In genomic region chr20:1904160-1904559, GRCh38 we compare ENCODE assay signal across 17 cellular contexts. TPM values are rescaled to one million over a fixed set of nuclear protein-coding genes. Genes with fewer than 3 reads are reported as not detected.
DNase-seq lines count a peak whose midpoint lies in the region; ATAC-seq, FAIRE-seq and TF ChIP-seq lines count a peak whose summit lies in the region.
"Had no signal": no experiment of that assay in that cellular context is flagged by ENCODE, and none has a peak within 500 bp of the region (broad histone marks: within the 10 kb centered on the region; RNA-seq: fewer than 3 reads in every experiment).

No MANE protein-coding gene starts in this region.

- no TSS peak for BruUV-seq in Caco-2 (replicated peaks; lab: Mats Ljungman, UMichigan)

- H3K9me3 Mint-ChIP-seq in Caco-2 (ENCODE audit: unreplicated experiment), result no peaks in the 10 kb centered on the region
- H3K9me3 Mint-ChIP-seq: CD8-positive, alpha-beta memory T cell had no signal

- no peak overlapping the region for H3K4me3 Mint-ChIP-seq in Caco-2 (ENCODE audit: unreplicated experiment)
- H3K4me3 Mint-ChIP-seq: CD8-positive, alpha-beta memory T cell had no signal

- CTCF ChIA-PET in Caco-2 (lab: Charles Lee), result no interaction called here

- H3K27me3 ChIP-seq in body of pancreas (no peaks in the 10 kb centered on the region), neuronal stem cell (ENCODE audit: control insufficient read depth in 3 of 3, insufficient read depth in 3 of 3, low read depth in 1 of 3, low read length in 3 of 3) (no peaks in the 10 kb centered on the region), Caco-2 (replicated peaks; ENCODE audit: control insufficient read depth, insufficient read depth, low read length) (no peaks in the 10 kb centered on the region)
- H3K27me3 ChIP-seq: BE2C had no signal

- no peak overlapping the region for H3K4me3 ChIP-seq in body of pancreas
- H3K4me3 ChIP-seq in neuronal stem cell (ENCODE audit: low read length in 2 of 2), result no peak overlapping the region
- no peak overlapping the region for H3K4me3 ChIP-seq in Caco-2 (ENCODE audit: low read depth, low read length)
- H3K4me3 ChIP-seq: A549, GM23248, K562 had no signal

- ATAC-seq in body of pancreas (peak; percentile 57), HG03280 (IDR thresholded peaks at IDR 0.05; ENCODE audit: unreplicated experiment) (no peak)
- ATAC-seq: A549, HCT116, K562 had no signal

- H2AFZ ChIP-seq in neuronal stem cell (ENCODE audit: low read length), result no peak overlapping the region
- H2AFZ ChIP-seq: GM23248 had no signal

- H2BK15ac ChIP-seq in neuronal stem cell (ENCODE audit: low read length), result no peak overlapping the region

- H3K18ac ChIP-seq in neuronal stem cell (ENCODE audit: low read length), result no peak overlapping the region

- H3K27ac ChIP-seq in body of pancreas, result peak overlapping the region in 2 of 4 donors; percentile 41 to 47
- no peak overlapping the region for H3K27ac ChIP-seq in neuronal stem cell (replicated peaks; ENCODE audit: low read length)
- peak overlapping the region; percentile 19 for H3K27ac ChIP-seq in temporal lobe (ENCODE audit: low read depth, low read length)
- H3K27ac ChIP-seq: A549, C4-2B, GM23248, HL-60 had no signal

- TF ChIP-seq CTCF in body of pancreas (IDR thresholded peaks at IDR 0.05) (no peak), Caco-2 (IDR thresholded peaks at IDR 0.05; ENCODE audit: insufficient read depth in 1 of 2, low read depth in 1 of 2, low read length in 1 of 2, severe bottlenecking in 1 of 2, unreplicated experiment in 1 of 2) (no peak)

- H4K91ac ChIP-seq in neuronal stem cell (ENCODE audit: low read depth, low read length, poor library complexity), result no peak overlapping the region

- H3K4me2 ChIP-seq in neuronal stem cell (ENCODE audit: insufficient read depth, low read length, poor library complexity, severe bottlenecking), result no peak overlapping the region
- H3K4me2 ChIP-seq: A549 had no signal

- POLR2A ChIA-PET in Caco-2 (lab: Charles Lee), result no interaction called here

- peaks cover 14% of the 10 kb centered on the region for H3K36me3 Mint-ChIP-seq in Caco-2 (ENCODE audit: insufficient read depth, unreplicated experiment)
- H3K36me3 Mint-ChIP-seq: CD8-positive, alpha-beta memory T cell had no signal

- H3K27ac Mint-ChIP-seq in Caco-2 (ENCODE audit: unreplicated experiment), result no peak overlapping the region
- H3K27ac Mint-ChIP-seq: CD8-positive, alpha-beta memory T cell had no signal

- H3K4me1 ChIP-seq in body of pancreas, result peaks cover 25% of the 10 kb centered on the region
- peaks cover 3 to 7% of the 10 kb centered on the region in 2 donors for H3K4me1 ChIP-seq in neuronal stem cell (ENCODE audit: control insufficient read depth in 2 of 2, insufficient read depth in 1 of 2, low read depth in 1 of 2, low read length in 2 of 2)
- peaks cover 6% of the 10 kb centered on the region; the same call in 1 of the 2 replicates for H3K4me1 ChIP-seq in Caco-2
- H3K4me1 ChIP-seq: BE2C had no signal

- DNase-seq in amniotic epithelial cell (ENCODE audit: low read depth) (peak; percentile 80), body of pancreas (peak in 1 of 4 donors; percentile 24), neuronal stem cell (ENCODE audit: low spot score) (no peak), GM12892 (ENCODE audit: insufficient read length) (no peak), Caco-2 (no peak)
- DNase-seq: BE2C; CD8-positive, alpha-beta memory T cell; DMS53; GM23248 had no signal

- no peak overlapping the region for H4K8ac ChIP-seq in neuronal stem cell (ENCODE audit: low read depth, low read length)

- H2BK120ac ChIP-seq in neuronal stem cell (ENCODE audit: low read depth, low read length), result no peak overlapping the region

- no peaks in the 10 kb centered on the region for H3K79me1 ChIP-seq in neuronal stem cell (ENCODE audit: low read depth, low read length)

- 50 to 70% methylated on average over 6 to 10 of the region's 10 CpGs for WGBS in body of pancreas, 2 donors
- WGBS in neuronal stem cell (ENCODE audit: extremely low coverage in 2 of 2, insufficient read length in 2 of 2, insufficient replicate concordance in 1 of 2), 2 donors, result no CpG with 5 or more reads among the region's 10 CpGs

- no peak overlapping the region for H3K23ac ChIP-seq in neuronal stem cell (ENCODE audit: low read depth, low read length, poor library complexity)

- H3K36me3 ChIP-seq in body of pancreas (replicated peaks in 1 of 2; ENCODE audit: insufficient read depth in 1 of 2, low read depth in 2 of 2) (no peaks in the 10 kb centered on the region), neuronal stem cell (replicated peaks in 1 of 2; ENCODE audit: control insufficient read depth in 2 of 2, insufficient read depth in 2 of 2, low read length in 2 of 2) (no peaks in the 10 kb centered on the region), Caco-2 (ENCODE audit: control insufficient read depth, insufficient read depth, low read length) (no peaks in the 10 kb centered on the region)
- H3K36me3 ChIP-seq: BE2C had no signal

- no peak for FAIRE-seq in GM12892 (lab: Jason Lieb, UNC)
- FAIRE-seq: A549, H54, K562 had no signal

- H2BK5ac ChIP-seq in neuronal stem cell (ENCODE audit: low read length), result peak overlapping the region; percentile 18

- no peak overlapping the region for H3K14ac ChIP-seq in neuronal stem cell (ENCODE audit: low read length)

- intact Hi-C loops in body of pancreas (cut with DNase I), result no loop called here
- intact Hi-C loops in Caco-2 (cut with micrococcal nuclease; ENCODE audit: unreplicated experiment), result no loop called here

- no peaks in the 10 kb centered on the region for H3K4me1 Mint-ChIP-seq in Caco-2 (ENCODE audit: low read depth, unreplicated experiment)

- H3K27me3 Mint-ChIP-seq in Caco-2 (ENCODE audit: insufficient read depth, unreplicated experiment), result no peaks in the 10 kb centered on the region

- no peak overlapping the region for H3K9ac ChIP-seq in neuronal stem cell (ENCODE audit: low read depth, low read length, poor library complexity)
- H3K9ac ChIP-seq: GM23248 had no signal

- H2BK12ac ChIP-seq in neuronal stem cell (ENCODE audit: low read length), result no peak overlapping the region

- H3K4ac ChIP-seq in neuronal stem cell (ENCODE audit: low read length), result no peak overlapping the region

- H3K9me3 ChIP-seq in body of pancreas, result no peaks in the 10 kb centered on the region
- H3K9me3 ChIP-seq in neuronal stem cell (replicated peaks in 1 of 2; ENCODE audit: control insufficient read depth in 2 of 2, insufficient read depth in 1 of 2, low read depth in 1 of 2, low read length in 2 of 2), result no peaks in the 10 kb centered on the region
- no peaks in the 10 kb centered on the region for H3K9me3 ChIP-seq in Caco-2
- H3K9me3 ChIP-seq: A549, BE2C had no signal

- no peak overlapping the region for H2AK5ac ChIP-seq in neuronal stem cell (ENCODE audit: low read depth, low read length)

- TF ChIP-seq POLR2A in body of pancreas (IDR thresholded peaks at IDR 0.05) (no peak), GM12892 (IDR thresholded peaks at IDR 0.05; ENCODE audit: low read depth, low read length) (no peak)

RNA-seq across cellular contexts. Expression of gene SIRPA, which starts 9.0 kb away (rescaled TPM):
- total RNA-seq in body of pancreas, result 10 to 100 TPM; 15.0 to 20.1 TPM
- 8.4 TPM for polyA plus RNA-seq in neuronal stem cell (2013, experiment 1 of 2)
- 8.4 TPM for polyA plus RNA-seq in neuronal stem cell (2013, experiment 2 of 2)
- total RNA-seq in temporal lobe, result 9.3 TPM
- 4.3 TPM for polyA plus RNA-seq in GM12892 (2012; ENCODE audit: missing spikeins)
- total RNA-seq in Caco-2 (2022), result 31.6 and 33.3 TPM in 2 replicates
- polyA plus RNA-seq: CD8-positive, alpha-beta memory T cell had no signal
